Comparison of ENCODE assay signal across 35 cellular contexts in genomic region chr10:13006037-13006436, GRCh38.
"Had no signal": no experiment of that assay in that cellular context is flagged by ENCODE, and none has a peak within 500 bp of the region (broad histone marks: within the 10 kb centered on the region; RNA-seq: fewer than 3 reads in every experiment).

No MANE protein-coding gene starts in this region.

- H3K4me3 ChIP-seq: MG63 had no signal

- H3K9me3 ChIP-seq: MG63 had no signal

- H3K36me3 ChIP-seq: MG63 had no signal

- DNase-seq: Karpas-422, Kasumi-1, MG63, MM.1S, MV-4-11, NCI-H1048, NCI-H1092, NCI-H1092 treated with DMSO at 0.1 percent for 48 hours, NCI-H1105, NCI-H1105 treated with DMSO at 0.1 percent for 48 hours, NCI-H1417, NCI-H1417 treated with DMSO at 0.1 percent for 48 hours, NCI-H1436, NCI-H1436 treated with DMSO at 0.1 percent for 48 hours, NCI-H146, NCI-H1694, NCI-H1694 treated with DMSO at 0.1 percent for 48 hours, NCI-H187, NCI-H187 treated with DMSO at 0.1 percent for 48 hours, NCI-H1930, NCI-H2029, NCI-H2029 treated with DMSO at 0.1 percent for 48 hours, NCI-H2081, NCI-H2081 treated with DMSO at 0.1 percent for 48 hours, NCI-H2107, NCI-H2171, NCI-H2171 treated with DMSO at 0.1 percent for 48 hours, NCI-H2227 treated with DMSO at 0.1 percent for 48 hours, NCI-H226, NCI-H345, NCI-H446, NCI-H446 treated with DMSO at 0.1 percent for 48 hours, NCI-H510A, NCI-H510A treated with DMSO at 0.1 percent for 48 hours, NCI-H524 had no signal
